Comparison of ENCODE assay signal across 1 cellular context in genomic region chr17:75404223-75404738, GRCh38.
TF ChIP-seq lines count a peak whose summit lies in the region.

No MANE protein-coding gene starts in this region.

TF ChIP-seq in K562, 482 proteins besides CTCF, POLR2A, EP300 and RAD21 (continued from another document and continues in another):
- TF ChIP-seq MAX (CRISPR knock-in tag; IDR thresholded peaks at IDR 0.05) (no peak; the same call in 1 of the 2 replicates), BCLAF1 (IDR thresholded peaks at IDR 0.05; ENCODE audit: borderline replicate concordance in 1 of 2, control insufficient read depth in 1 of 2, low read depth in 2 of 2, low read length in 1 of 2) (no peak), ARHGAP35 (IDR thresholded peaks at IDR 0.05; ENCODE audit: partially characterized antibody) (no peak), DEAF1 (CRISPR knock-in tag; IDR thresholded peaks at IDR 0.05) (peak; percentile 43; the same call in 1 of the 2 replicates), BRD9 (IDR thresholded peaks at IDR 0.05; ENCODE audit: low read depth, partially characterized antibody) (peak; percentile 52), PHB2 (IDR thresholded peaks at IDR 0.05; ENCODE audit: low read depth) (0 out of 2 replicates have a peak, but pooled peaks have one; percentile 4), ELK3 (CRISPR knock-in tag; IDR thresholded peaks at IDR 0.05) (no peak), TCF7 (IDR thresholded peaks at IDR 0.05; ENCODE audit: borderline replicate concordance) (no peak), ZNF644 (tag; IDR thresholded peaks at IDR 0.05; ENCODE audit: low read depth) (no peak), ATF6 (CRISPR knock-in tag; IDR thresholded peaks at IDR 0.05) (no peak), FOXA3 (CRISPR knock-in tag; conservative IDR thresholded peaks at IDR 0.05 in 1 of 2, IDR thresholded peaks at IDR 0.05 in 1 of 2) (no peak), RBBP5 (IDR thresholded peaks at IDR 0.05; ENCODE audit: borderline replicate concordance, insufficient read depth, low read length, poor library complexity, severe bottlenecking) (no peak), ZNF232 (CRISPR knock-in tag; IDR thresholded peaks at IDR 0.05) (no peak), GABPA (tag; conservative IDR thresholded peaks at IDR 0.05; ENCODE audit: low read depth) (no peak; the same call in 1 of the 2 replicates), KLF16 (IDR thresholded peaks at IDR 0.05) (peak; percentile 34; the same call in 1 of the 2 replicates), REST (CRISPR knock-in tag; IDR thresholded peaks at IDR 0.05; ENCODE audit: low read depth) (no peak), ZNF143 (CRISPR knock-in tag; IDR thresholded peaks at IDR 0.05) (no peak), CTCFL (IDR thresholded peaks at IDR 0.05; ENCODE audit: borderline replicate concordance, insufficient read depth, low read depth, low read length, poor library complexity, severe bottlenecking) (no peak), ZNF589 (CRISPR knock-in tag; IDR thresholded peaks at IDR 0.05; ENCODE audit: low read depth) (no peak), ZNF24 (IDR thresholded peaks at IDR 0.05) (0 out of 2 replicates have a peak, but pooled peaks have one; percentile 70), RBM34 (IDR thresholded peaks at IDR 0.05; ENCODE audit: borderline replicate concordance, insufficient read depth, low read length) (no peak), TOE1 (IDR thresholded peaks at IDR 0.05; ENCODE audit: borderline replicate concordance) (no peak; the same call in none of the 2 replicates), TOE1 (CRISPR knock-in tag; IDR thresholded peaks at IDR 0.05; ENCODE audit: borderline replicate concordance, low read depth) (no peak), SIN3A (IDR thresholded peaks at IDR 0.05; ENCODE audit: borderline replicate concordance in 2 of 2, control insufficient read depth in 1 of 2, low read depth in 2 of 2, low read length in 2 of 2) (peak in 1 of 2 experiments; percentile 59; a peak in 2 of 4 replicates), ZNF263 (CRISPR knock-in tag; IDR thresholded peaks at IDR 0.05; ENCODE audit: borderline replicate concordance) (no peak; the same call in 1 of the 2 replicates), MYBL2 (IDR thresholded peaks at IDR 0.05; ENCODE audit: low read depth) (no peak), MYBL2 (CRISPR knock-in tag; IDR thresholded peaks at IDR 0.05; ENCODE audit: borderline replicate concordance) (no peak), NFRKB (IDR thresholded peaks at IDR 0.05; ENCODE audit: low read depth) (no peak), PRPF4 (IDR thresholded peaks at IDR 0.05; ENCODE audit: insufficient read depth, low read depth, low read length, poor library complexity, severe bottlenecking) (no peak), HLTF (IDR thresholded peaks at IDR 0.05) (no peak), KLF13 (tag; IDR thresholded peaks at IDR 0.05; ENCODE audit: borderline replicate concordance, low read depth) (no peak), IRF1 (CRISPR knock-in tag; IDR thresholded peaks at IDR 0.05; ENCODE audit: borderline replicate concordance) (no peak), ZNF507 (tag; conservative IDR thresholded peaks at IDR 0.05) (no peak), RFX7 (CRISPR knock-in tag; IDR thresholded peaks at IDR 0.05) (no peak), ELF1 (tag; IDR thresholded peaks at IDR 0.05) (peak; percentile 44; the same call in 1 of the 2 replicates), PREB (CRISPR knock-in tag; IDR thresholded peaks at IDR 0.05) (0 out of 2 replicates have a peak, but pooled peaks have one; percentile 57), CHCHD3 (CRISPR knock-in tag; IDR thresholded peaks at IDR 0.05) (no peak), NFE2 (IDR thresholded peaks at IDR 0.05; ENCODE audit: low read depth) (peak; percentile 76), ZNF277 (CRISPR knock-in tag; IDR thresholded peaks at IDR 0.05; ENCODE audit: borderline replicate concordance) (no peak), RUNX1 (IDR thresholded peaks at IDR 0.05; ENCODE audit: low read depth) (no peak), ZNF140 (CRISPR knock-in tag; IDR thresholded peaks at IDR 0.05) (no peak), C11orf30 (IDR thresholded peaks at IDR 0.05; ENCODE audit: low read depth) (peak; percentile 78), CAMTA2 (CRISPR knock-in tag; conservative IDR thresholded peaks at IDR 0.05) (no peak), HOMEZ (CRISPR knock-in tag; IDR thresholded peaks at IDR 0.05) (no peak), SRSF7 (optimal IDR thresholded peaks at IDR 0.05; ENCODE audit: low read depth, low read length) (no peak), YBX1 (IDR thresholded peaks at IDR 0.05) (no peak)
